Comparison of ENCODE assay signal across 11 cellular contexts in genomic region chr4:19486400-19486799, GRCh38.
DNase-seq lines count a peak whose midpoint lies in the region; ATAC-seq lines count a peak whose summit lies in the region.
"Had no signal": no experiment of that assay in that cellular context is flagged by ENCODE, and none has a peak within 500 bp of the region (broad histone marks: within the 10 kb centered on the region; RNA-seq: fewer than 3 reads in every experiment).

No MANE protein-coding gene starts in this region.

- H3K27me3 Mint-ChIP-seq in activated T-helper 2 cell treated with anti-CD3 and anti-CD28 coated beads, Interferon-gamma antibody, Interleukin-2, Interleukin-4, amounts not matched to agents 10 μg/mL and 5 μg/mL and 100 μg/mL, durations not matched to agents 14 hours and 24 hours and 36 hours (ENCODE audit: low read depth): no peaks in the 10 kb centered on the region

- H3K4me3 Mint-ChIP-seq in activated T-helper 2 cell treated with anti-CD3 and anti-CD28 coated beads, Interferon-gamma antibody, Interleukin-2, Interleukin-4, amounts not matched to agents 10 μg/mL and 5 μg/mL and 100 μg/mL, durations not matched to agents 14 hours and 24 hours and 36 hours (ENCODE audit: low read depth): no peak overlapping the region

- no peaks in the 10 kb centered on the region for H3K36me3 Mint-ChIP-seq in activated T-helper 2 cell treated with anti-CD3 and anti-CD28 coated beads, Interferon-gamma antibody, Interleukin-2, Interleukin-4, amounts not matched to agents 10 μg/mL and 5 μg/mL and 100 μg/mL, durations not matched to agents 14 hours and 24 hours and 36 hours (ENCODE audit: low read depth)

- DNase-seq in H4 (ENCODE audit: low spot score): peak; percentile 19
- peak; percentile 2 for DNase-seq in NAMALWA (ENCODE audit: low spot score)
- DNase-seq in astrocyte of the hippocampus (ENCODE audit: low read depth, low spot score): peak; percentile 2
- DNase-seq in midbrain (lab: John Stamatoyannopoulos, UW): peak; percentile 1
- no peak for DNase-seq in activated T-helper 2 cell treated with anti-CD3 and anti-CD28 coated beads, Interferon-gamma antibody, Interleukin-2, Interleukin-4, amounts not matched to agents 10 μg/mL and 5 μg/mL and 100 μg/mL, durations not matched to agents 14 hours and 24 hours and 36 hours (ENCODE audit: low spot score)
- DNase-seq in DMS153 (lab: John Stamatoyannopoulos, UW): no peak
- DNase-seq: activated CD4-positive, alpha-beta T cell treated with anti-CD3 and anti-CD28 coated beads for 4 hours; NCI-H446; right cardiac atrium had no signal

- ATAC-seq in HG02885 (IDR thresholded peaks at IDR 0.05; ENCODE audit: poor library complexity, unreplicated experiment): no peak
- ATAC-seq: esophagus mucosa, right cardiac atrium had no signal

- no peak overlapping the region for H3K27ac Mint-ChIP-seq in activated T-helper 2 cell treated with anti-CD3 and anti-CD28 coated beads, Interferon-gamma antibody, Interleukin-2, Interleukin-4, amounts not matched to agents 10 μg/mL and 5 μg/mL and 100 μg/mL, durations not matched to agents 14 hours and 24 hours and 36 hours

- intact Hi-C loops in activated T-helper 2 cell treated with anti-CD3 and anti-CD28 coated beads, Interferon-gamma antibody, Interleukin-2, Interleukin-4, amounts not matched to agents 10 μg/mL and 5 μg/mL and 100 μg/mL, durations not matched to agents 14 hours and 24 hours and 36 hours (cut with micrococcal nuclease): no loop called here

- H3K9me3 Mint-ChIP-seq in activated T-helper 2 cell treated with anti-CD3 and anti-CD28 coated beads, Interferon-gamma antibody, Interleukin-2, Interleukin-4, amounts not matched to agents 10 μg/mL and 5 μg/mL and 100 μg/mL, durations not matched to agents 14 hours and 24 hours and 36 hours: peaks cover 18% of the 10 kb centered on the region

- H3K4me1 Mint-ChIP-seq in activated T-helper 2 cell treated with anti-CD3 and anti-CD28 coated beads, Interferon-gamma antibody, Interleukin-2, Interleukin-4, amounts not matched to agents 10 μg/mL and 5 μg/mL and 100 μg/mL, durations not matched to agents 14 hours and 24 hours and 36 hours (ENCODE audit: low read depth): no peaks in the 10 kb centered on the region

Comparison
In these comparisons a context has a peak if more than half of its experiments do, and no peak if none do; other contexts are left out.
1. DNase-seq: peak in H4 (single experiment), NAMALWA (single experiment), astrocyte of the hippocampus (single experiment) and midbrain (single experiment); none in activated T-helper 2 cell treated with anti-CD3 and anti-CD28 coated beads, Interferon-gamma antibody, Interleukin-2, Interleukin-4, amounts not matched to agents 10 μg/mL and 5 μg/mL and 100 μg/mL, durations not matched to agents 14 hours and 24 hours and 36 hours (single experiment) and DMS153 (single experiment).